ENCODE assay signal across 29 cellular contexts in the genomic region with DNA sequence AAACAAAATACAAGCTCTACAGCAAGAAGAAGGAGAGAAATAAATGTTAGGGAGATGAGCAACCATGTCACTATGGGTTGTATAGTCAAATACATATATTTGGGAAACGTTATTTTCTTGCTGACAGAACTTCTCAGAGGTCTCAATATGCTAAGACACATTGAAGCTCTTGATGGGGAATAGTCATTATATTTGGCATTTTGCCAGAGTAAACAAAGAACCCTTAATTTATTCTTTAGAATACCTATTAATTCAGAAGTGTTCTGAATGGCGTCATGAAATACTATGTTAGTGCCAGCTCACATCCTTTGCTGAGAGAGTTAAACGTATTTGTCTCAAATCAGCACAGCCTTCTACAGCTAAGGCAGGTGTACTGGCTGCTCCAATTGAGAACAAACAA.
"Had no signal": no experiment of that assay in that cellular context is flagged by ENCODE, and none has a peak within 500 bp of the region (broad histone marks: within the 10 kb centered on the region; RNA-seq: fewer than 3 reads in every experiment).

No MANE protein-coding gene starts in this region.

- H3K4me3 ChIP-seq: hepatocyte, left ventricle myocardium inferior, lung, neural progenitor cell, ovary, right atrium auricular region, skin epidermis, suprapubic skin, thoracic aorta, tibial artery, upper lobe of right lung had no signal

- H3K9me3 Mint-ChIP-seq: natural killer cell had no signal

- ATAC-seq: natural killer cell, sciatic nerve, upper lobe of right lung had no signal

- H2AFZ ChIP-seq: hepatocyte, neural progenitor cell had no signal

- H3K79me2 ChIP-seq: hepatocyte had no signal

- H3K36me3 Mint-ChIP-seq: mesothelial cell of epicardium, naive B cell, natural killer cell, neural progenitor cell had no signal

- H3K4me2 ChIP-seq: hepatocyte, neural progenitor cell had no signal

- H3K36me3 ChIP-seq: left ventricle myocardium inferior, neural progenitor cell, neutrophil, ovary, right atrium auricular region, suprapubic skin, thoracic aorta, tibial artery, upper lobe of right lung had no signal

- H3K27me3 Mint-ChIP-seq: stimulated activated naive CD8-positive, alpha-beta T cell treated with anti-CD3 and anti-CD28 coated beads, Interleukin-15, Interleukin-2, amounts not matched to agents 100 ng/mL and 50 ng/mL, for 24 hours had no signal

- H3K27me3 ChIP-seq: hepatocyte, neural progenitor cell, neutrophil, ovary, right atrium auricular region, suprapubic skin, tibial artery, upper lobe of right lung had no signal

- H3K4me1 ChIP-seq: left ventricle myocardium inferior, neural progenitor cell, right atrium auricular region, suprapubic skin, tibial artery, upper lobe of right lung had no signal

- H3K4me3 Mint-ChIP-seq: mesothelial cell of epicardium; naive B cell; natural killer cell; nephron progenitor cell; neural progenitor cell; stimulated activated naive CD8-positive, alpha-beta T cell treated with anti-CD3 and anti-CD28 coated beads, Interleukin-15, Interleukin-2, amounts not matched to agents 100 ng/mL and 50 ng/mL, for 24 hours had no signal

- H3K27ac Mint-ChIP-seq: mesothelial cell of epicardium; naive B cell; natural killer cell; nephron progenitor cell; neural progenitor cell; progenitor cell of endocrine pancreas; stimulated activated naive CD8-positive, alpha-beta T cell treated with anti-CD3 and anti-CD28 coated beads, Interleukin-15, Interleukin-2, amounts not matched to agents 100 ng/mL and 50 ng/mL, for 24 hours had no signal

- H3K4me1 Mint-ChIP-seq: mesothelial cell of epicardium, naive B cell, natural killer cell, nephron progenitor cell, neural progenitor cell had no signal

- DNase-seq: islet precursor cell; left ventricle myocardium inferior; mesendoderm; naive B cell; natural killer cell; nephron progenitor cell; occipital lobe; ovary; stimulated activated CD4-positive, alpha-beta T cell treated with anti-CD3 and anti-CD28 coated beads, Interleukin-12 subunit alpha, Interleukin-12 subunit beta, amount 100 ng/mL, for 4 hours; stimulated activated CD4-positive, alpha-beta T cell treated with anti-CD3 and anti-CD28 coated beads, Interleukin-15, amount 100 ng/mL, for 24 hours; stimulated activated CD4-positive, alpha-beta T cell treated with anti-CD3 and anti-CD28 coated beads, Interleukin-2, amount 100 ng/mL, for 24 hours; stimulated activated CD4-positive, alpha-beta T cell treated with anti-CD3 and anti-CD28 coated beads, Interleukin-4, amount 100 ng/mL, for 1 hour; stimulated activated naive CD4-positive, alpha-beta T cell; tibial artery; trophoblast cell; upper lobe of right lung had no signal

- FAIRE-seq: urothelium cell line had no signal

- H3K9me3 ChIP-seq: neutrophil, ovary, right atrium auricular region, suprapubic skin, thoracic aorta, tibial artery, upper lobe of right lung had no signal

- H3K9ac ChIP-seq: neural progenitor cell had no signal

- H3K27ac ChIP-seq: hepatocyte, left ventricle myocardium inferior, neural progenitor cell, neutrophil, ovary, right atrium auricular region, skin epidermis, suprapubic skin, thoracic aorta, tibial artery, upper lobe of right lung had no signal
